ENCODE assay signal across 25 cellular contexts in the genomic region with DNA sequence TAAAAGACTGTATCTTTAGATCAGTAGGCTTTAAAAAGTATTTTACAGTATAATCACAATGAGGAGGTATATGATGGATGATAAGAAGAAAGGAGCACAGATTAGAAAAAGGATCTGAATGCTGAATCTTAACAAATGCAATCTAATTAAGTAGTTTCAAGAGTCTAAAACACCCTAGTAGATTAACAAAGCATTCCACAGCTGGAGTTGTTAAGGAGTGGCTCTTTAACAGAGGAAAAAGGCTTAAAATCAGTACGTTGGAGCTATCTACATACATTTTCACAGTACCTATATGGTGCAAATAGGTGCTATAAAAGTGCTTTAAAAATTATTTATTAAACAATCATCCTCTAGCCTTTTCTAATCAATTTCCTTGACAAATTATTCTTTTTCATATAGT.
"Had no signal": no experiment of that assay in that cellular context is flagged by ENCODE, and none has a peak within 500 bp of the region (broad histone marks: within the 10 kb centered on the region; RNA-seq: fewer than 3 reads in every experiment).

No MANE protein-coding gene starts in this region.

- H3K27ac ChIP-seq: esophagus muscularis mucosa, foreskin keratinocyte, heart right ventricle, lower lobe of right lung, parathyroid adenoma, right atrium auricular region, sigmoid colon, skin epidermis, spleen, thoracic aorta, tibial nerve, upper lobe of left lung had no signal

- H3K27me3 ChIP-seq: esophagus muscularis mucosa, foreskin keratinocyte, heart right ventricle, right atrium auricular region, sigmoid colon, spleen, tibial nerve, upper lobe of left lung had no signal

- H3K4me1 Mint-ChIP-seq: natural killer cell; neural crest cell; stimulated activated memory B cell treated with anti-CD40 and anti-IgM and Interleukin-4, amounts not matched to agents 10 μg/mL and 1 μg/mL and 100 μg/mL, for 72 hours had no signal

- H3K9me3 Mint-ChIP-seq: natural killer cell; neural crest cell; stimulated activated memory B cell treated with anti-CD40 and anti-IgM and Interleukin-4, amounts not matched to agents 10 μg/mL and 1 μg/mL and 100 μg/mL, for 72 hours had no signal

- DNase-seq: effector memory CD4-positive, alpha-beta T cell; foreskin keratinocyte; glutamatergic neuron; heart right ventricle; hippocampal formation; islet precursor cell; kidney glomerular epithelial cell; left colon; left ventricle myocardium superior; lower lobe of right lung; natural killer cell; sigmoid colon; spleen; stimulated activated CD4-positive, alpha-beta T cell treated with anti-CD3 and anti-CD28 coated beads, Interleukin-4, amount 100 ng/mL, for 4 hours; stimulated activated naive CD8-positive, alpha-beta T cell treated with anti-CD3 and anti-CD28 coated beads, Interleukin-15, Interleukin-2, amounts not matched to agents 100 U/mL and 50 U/mL, for 24 hours; upper lobe of left lung had no signal

- H3K9me3 ChIP-seq: esophagus muscularis mucosa, heart right ventricle, lower lobe of right lung, right atrium auricular region, sigmoid colon, spleen, thoracic aorta, tibial nerve, upper lobe of left lung had no signal

- H3K9ac ChIP-seq: parathyroid adenoma had no signal

- ATAC-seq: foreskin keratinocyte; heart right ventricle; left ventricle myocardium superior; lower lobe of right lung; natural killer cell; stimulated activated memory B cell treated with anti-CD40 and anti-IgM and Interleukin-4, amounts not matched to agents 10 μg/mL and 1 μg/mL and 100 μg/mL, for 72 hours; stimulated activated naive CD8-positive, alpha-beta T cell treated with anti-CD3 and anti-CD28 coated beads, Interleukin-15, Interleukin-2, amounts not matched to agents 100 U/mL and 50 U/mL, for 24 hours had no signal

- H3K36me3 ChIP-seq: esophagus muscularis mucosa, lower lobe of right lung, thoracic aorta had no signal

- H3K27me3 Mint-ChIP-seq: progenitor cell of endocrine pancreas; stimulated activated memory B cell treated with anti-CD40 and anti-IgM and Interleukin-4, amounts not matched to agents 10 μg/mL and 1 μg/mL and 100 μg/mL, for 72 hours had no signal

- H3K4me3 ChIP-seq: esophagus muscularis mucosa, heart right ventricle, lower lobe of right lung, right atrium auricular region, sigmoid colon, skin epidermis, spleen, tibial nerve, upper lobe of left lung had no signal

- H3K27ac Mint-ChIP-seq: natural killer cell; progenitor cell of endocrine pancreas; stimulated activated memory B cell treated with anti-CD40 and anti-IgM and Interleukin-4, amounts not matched to agents 10 μg/mL and 1 μg/mL and 100 μg/mL, for 72 hours had no signal

- H3K36me3 Mint-ChIP-seq: natural killer cell; stimulated activated memory B cell treated with anti-CD40 and anti-IgM and Interleukin-4, amounts not matched to agents 10 μg/mL and 1 μg/mL and 100 μg/mL, for 72 hours had no signal

- H3K4me3 Mint-ChIP-seq: natural killer cell; neural crest cell; stimulated activated memory B cell treated with anti-CD40 and anti-IgM and Interleukin-4, amounts not matched to agents 10 μg/mL and 1 μg/mL and 100 μg/mL, for 72 hours had no signal

- H3K4me1 ChIP-seq: foreskin keratinocyte, lower lobe of right lung, sigmoid colon, spleen, tibial nerve had no signal
